1 cellular context compared by ENCODE assay signal in genomic region chr14:102507026-102507860, GRCh38.
TF ChIP-seq lines count a peak whose summit lies in the region.

No MANE protein-coding gene starts in this region.

TF ChIP-seq in SK-N-SH treated with all-trans-retinoic acid at 6 μM for 48 hours, 23 proteins besides CTCF, POLR2A, EP300 and RAD21 (continued from another document):
- no peak for TF ChIP-seq TSHZ2 (CRISPR knock-in tag; IDR thresholded peaks at IDR 0.05)
- no peak for TF ChIP-seq PATZ1 (CRISPR knock-in tag; IDR thresholded peaks at IDR 0.05; ENCODE audit: borderline replicate concordance)
- no peak for TF ChIP-seq ISL1 (CRISPR knock-in tag; IDR thresholded peaks at IDR 0.05)
- no peak for TF ChIP-seq RARB (CRISPR knock-in tag; IDR thresholded peaks at IDR 0.05)
- no peak for TF ChIP-seq POU6F1 (CRISPR knock-in tag; IDR thresholded peaks at IDR 0.05; ENCODE audit: borderline replicate concordance, low read depth)
- no peak for TF ChIP-seq CSDC2 (CRISPR knock-in tag; IDR thresholded peaks at IDR 0.05)
- TF ChIP-seq GLIS3 (CRISPR knock-in tag; IDR thresholded peaks at IDR 0.05) = no peak
- TF ChIP-seq CREB5 (CRISPR knock-in tag; IDR thresholded peaks at IDR 0.05; ENCODE audit: low read depth) = no peak
